ENCODE assay signal across 15 cellular contexts in the genomic region with DNA sequence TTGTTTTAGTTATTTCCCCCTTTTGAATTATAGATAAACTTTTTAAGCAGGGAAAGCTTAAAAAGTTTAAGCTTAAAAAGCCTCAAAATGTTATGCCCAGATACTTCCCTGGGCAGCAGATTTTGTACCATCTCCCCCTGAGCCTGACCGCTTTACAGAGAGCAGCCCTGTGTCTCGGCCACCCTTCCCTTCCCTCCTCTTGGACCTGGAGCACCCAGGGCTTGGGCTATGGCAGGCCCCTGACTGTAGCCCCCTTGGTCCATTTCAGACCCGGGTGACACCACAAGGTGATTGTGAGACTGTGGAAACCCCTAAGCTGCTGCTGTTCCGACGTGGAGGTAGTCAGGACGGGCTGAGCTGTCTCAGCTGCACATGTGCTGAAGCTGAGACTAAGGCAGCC.
DNase-seq lines count a peak whose midpoint lies in the region; ATAC-seq, FAIRE-seq and TF ChIP-seq lines count a peak whose summit lies in the region.
"Had no signal": no experiment of that assay in that cellular context is flagged by ENCODE, and none has a peak within 500 bp of the region (broad histone marks: within the 10 kb centered on the region; RNA-seq: fewer than 3 reads in every experiment).

No MANE protein-coding gene starts in this region.

- POLR2A ChIA-PET in IMR-90 (lab: Charles Lee; ENCODE audit: unreplicated experiment) = no interaction called here

- H3K56ac ChIP-seq in IMR-90 (ENCODE audit: extremely low read depth, insufficient read depth, low read length) = no peak overlapping the region

- no peak overlapping the region for H3K9ac ChIP-seq in IMR-90 (ENCODE audit: low read depth, low read length)
- no peak overlapping the region for H3K9ac ChIP-seq in neuronal stem cell (ENCODE audit: low read depth, low read length, poor library complexity)
- H3K9ac ChIP-seq: BLaER1 had no signal

- H3K27me3 ChIP-seq in IMR-90 (ENCODE audit: control insufficient read depth, insufficient read depth, low read length) (peaks cover 2% of the 10 kb centered on the region; the same call in 1 of the 2 replicates), WERI-Rb-1 (ENCODE audit: insufficient read depth, low read depth, severe bottlenecking) (no peaks in the 10 kb centered on the region), neuronal stem cell (ENCODE audit: control insufficient read depth in 3 of 3, insufficient read depth in 3 of 3, low read depth in 1 of 3, low read length in 3 of 3) (peaks cover 0 to 16% (median 0%) of the 10 kb centered on the region in 3 experiments), BE2C (no peaks in the 10 kb centered on the region)
- H3K27me3 ChIP-seq: BLaER1 had no signal

- H3K79me1 ChIP-seq in IMR-90 (ENCODE audit: low read depth in 1 of 2, low read length in 2 of 2) (no peaks in the 10 kb centered on the region), neuronal stem cell (ENCODE audit: low read depth, low read length) (no peaks in the 10 kb centered on the region)

- no peak overlapping the region for H2BK20ac ChIP-seq in IMR-90 (ENCODE audit: low read depth, low read length)

- no peak overlapping the region for H4K5ac ChIP-seq in IMR-90 (ENCODE audit: low read depth, low read length)

- H3K4me2 ChIP-seq in IMR-90 (ENCODE audit: low read depth, low read length) = no peak overlapping the region
- H3K4me2 ChIP-seq in neuronal stem cell (ENCODE audit: insufficient read depth, low read length, poor library complexity, severe bottlenecking) = no peak overlapping the region
- H3K4me2 ChIP-seq: BLaER1 had no signal

- CTCF ChIA-PET in IMR-90 (lab: Yijun Ruan, JAX) = interaction anchor here (0.7 kb wide), 1 partner anchor 111 kb away, joined by 3 read pairs; no protein-coding TSS in a partner anchor

- H3K23ac ChIP-seq in IMR-90 (ENCODE audit: low read depth, low read length) = no peak overlapping the region
- H3K23ac ChIP-seq in neuronal stem cell (ENCODE audit: low read depth, low read length, poor library complexity) = no peak overlapping the region

- DNase-seq in IMR-90 (no peak), WERI-Rb-1 (peak; percentile 27), neuronal stem cell (ENCODE audit: low spot score) (no peak), HTR-8/SVneo (ENCODE audit: insufficient read length, low spot score) (no peak), NCI-H146 (lab: John Stamatoyannopoulos, UW) (no peak), BE2C (no peak)
- DNase-seq: AML-193; CD4-positive, alpha-beta memory T cell; GF-D8; H9 had no signal

- H2BK5ac ChIP-seq in IMR-90 (ENCODE audit: low read depth, low read length, poor library complexity, severe bottlenecking) (no peak overlapping the region), neuronal stem cell (ENCODE audit: low read length) (no peak overlapping the region)

- H3K18ac ChIP-seq in IMR-90 (ENCODE audit: low read depth, low read length) (no peak overlapping the region), neuronal stem cell (ENCODE audit: low read length) (peak overlapping the region; percentile 27)

- no peak for TF ChIP-seq POLR2A in IMR-90 (IDR thresholded peaks at IDR 0.05; ENCODE audit: low read depth, low read length)

- H3K36me3 ChIP-seq in IMR-90 (ENCODE audit: control insufficient read depth, insufficient read depth, low read length) = no peaks in the 10 kb centered on the region
- no peaks in the 10 kb centered on the region for H3K36me3 ChIP-seq in WERI-Rb-1
- no peaks in the 10 kb centered on the region for H3K36me3 ChIP-seq in neuronal stem cell (replicated peaks in 1 of 2; ENCODE audit: control insufficient read depth in 2 of 2, insufficient read depth in 2 of 2, low read length in 2 of 2)
- H3K36me3 ChIP-seq in BE2C = no peaks in the 10 kb centered on the region
- H3K36me3 ChIP-seq: BLaER1 had no signal

- H2BK120ac ChIP-seq in IMR-90 (ENCODE audit: low read depth, low read length) = no peak overlapping the region
- no peak overlapping the region for H2BK120ac ChIP-seq in neuronal stem cell (ENCODE audit: low read depth, low read length)

- H3K9me3 ChIP-seq in IMR-90 (ENCODE audit: control insufficient read depth, insufficient read depth, low read length) (no peaks in the 10 kb centered on the region), WERI-Rb-1 (ENCODE audit: severe bottlenecking) (no peaks in the 10 kb centered on the region), neuronal stem cell (replicated peaks in 1 of 2; ENCODE audit: control insufficient read depth in 2 of 2, insufficient read depth in 1 of 2, low read depth in 1 of 2, low read length in 2 of 2) (peaks cover 0 to 1% of the 10 kb centered on the region in 2 donors), BE2C (no peaks in the 10 kb centered on the region)
- H3K9me3 ChIP-seq: BLaER1 had no signal

- FAIRE-seq in HTR-8/SVneo (lab: Jason Lieb, UNC) = no peak
- FAIRE-seq: A204.1, H1, HepG2 had no signal

- H3K4me3 ChIP-seq in IMR-90 (ENCODE audit: insufficient read depth, low read depth, low read length) = no peak overlapping the region
- H3K4me3 ChIP-seq in WERI-Rb-1 (ENCODE audit: low read depth, low read length) = no peak overlapping the region
- H3K4me3 ChIP-seq in neuronal stem cell (ENCODE audit: low read length in 2 of 2) = no peak overlapping the region
- H3K4me3 ChIP-seq in BE2C (ENCODE audit: low read depth, low read length) = no peak overlapping the region
- H3K4me3 ChIP-seq: BLaER1 had no signal

- 0 out of 2 replicates have a peak, but pooled peaks cover 2% of the 10 kb centered on the region for H3K9me1 ChIP-seq in IMR-90 (ENCODE audit: insufficient read depth, low read length)

- peak overlapping the region; percentile 20 for H2AK9ac ChIP-seq in IMR-90 (replicated peaks; ENCODE audit: low read depth, low read length, poor library complexity)

- H3K14ac ChIP-seq in IMR-90 (replicated peaks; ENCODE audit: low read depth, low read length) (no peak overlapping the region), neuronal stem cell (ENCODE audit: low read length) (peak overlapping the region; percentile 49)

- no peak overlapping the region for H2BK15ac ChIP-seq in IMR-90 (ENCODE audit: low read depth, low read length)
- H2BK15ac ChIP-seq in neuronal stem cell (ENCODE audit: low read length) = no peak overlapping the region

- no peak overlapping the region for H2AK5ac ChIP-seq in IMR-90 (ENCODE audit: low read depth, low read length)
- H2AK5ac ChIP-seq in neuronal stem cell (ENCODE audit: low read depth, low read length) = no peak overlapping the region

- intact Hi-C loops in IMR-90 (cut with micrococcal nuclease) = no loop called here

- TF ChIP-seq RAD21 in IMR-90 (IDR thresholded peaks at IDR 0.05; ENCODE audit: low read length) = no peak

- in situ Hi-C loops in IMR-90 (cut with MboI; ENCODE audit: low sequenced_read_pairs) = no loop called here

- dilution Hi-C loops in IMR-90 (cut with HindIII; ENCODE audit: low sequenced_read_pairs, unreplicated experiment) = no loop called here

- H3K4ac ChIP-seq in IMR-90 (ENCODE audit: low read depth, low read length) (no peak overlapping the region), neuronal stem cell (ENCODE audit: low read length) (no peak overlapping the region)

- no peaks in the 10 kb centered on the region for H4K20me1 ChIP-seq in IMR-90 (ENCODE audit: insufficient read depth, low read length)
- H4K20me1 ChIP-seq: BLaER1 had no signal

- ATAC-seq in IMR-90 (ENCODE audit: low read depth) = no peak
- no peak for ATAC-seq in GM18519 (IDR thresholded peaks at IDR 0.05; ENCODE audit: low FRiP score, unreplicated experiment)
- ATAC-seq: HepG2 had no signal

- H3K27ac ChIP-seq in IMR-90 (ENCODE audit: insufficient read depth, low read length) (no peak overlapping the region), WERI-Rb-1 (no peak overlapping the region), neuronal stem cell (replicated peaks; ENCODE audit: low read length) (no peak overlapping the region)
- H3K27ac ChIP-seq: BLaER1 had no signal

- BruUV-seq in IMR-90 (replicated peaks; lab: Mats Ljungman, UMichigan) = no TSS peak

- TF ChIP-seq CTCF in IMR-90 (conservative IDR thresholded peaks at IDR 0.05; ENCODE audit: low read depth, low read length) (no peak), WERI-Rb-1 (IDR thresholded peaks at IDR 0.05; ENCODE audit: low read depth, low read length) (no peak), BE2C (IDR thresholded peaks at IDR 0.05; ENCODE audit: low read depth, low read length) (no peak)

- no peak overlapping the region for H2AFZ ChIP-seq in IMR-90 (replicated peaks; ENCODE audit: low read length, poor library complexity)
- no peak overlapping the region for H2AFZ ChIP-seq in neuronal stem cell (ENCODE audit: low read length)

- H4K8ac ChIP-seq in IMR-90 (ENCODE audit: low read depth in 2 of 2, low read length in 2 of 2) (no peak overlapping the region), neuronal stem cell (ENCODE audit: low read depth, low read length) (no peak overlapping the region)

- WGBS in IMR-90 (ENCODE audit: extremely low coverage in 2 of 2, insufficient read length in 1 of 2), 2 experiments = 87% methylated on average over 3 of the region's 6 CpGs; no CpG with 5 or more reads in 1 of the 2 experiments
- WGBS in neuronal stem cell (ENCODE audit: extremely low coverage in 2 of 2, insufficient read length in 2 of 2, insufficient replicate concordance in 1 of 2), 2 donors = no CpG with 5 or more reads among the region's 6 CpGs

- H4K91ac ChIP-seq in IMR-90 (ENCODE audit: insufficient read depth, low read depth, low read length) (no peak overlapping the region), neuronal stem cell (ENCODE audit: low read depth, low read length, poor library complexity) (no peak overlapping the region)

- H3K4me1 ChIP-seq in IMR-90 (ENCODE audit: control insufficient read depth, insufficient read depth, low read length) (peaks cover 6% of the 10 kb centered on the region; the same call in 1 of the 2 replicates), neuronal stem cell (ENCODE audit: control insufficient read depth in 2 of 2, insufficient read depth in 1 of 2, low read depth in 1 of 2, low read length in 2 of 2) (peaks cover 2 to 18% of the 10 kb centered on the region in 2 donors), BE2C (no peaks in the 10 kb centered on the region; the same call in 1 of the 2 replicates)

- no peak overlapping the region for H2BK12ac ChIP-seq in neuronal stem cell (ENCODE audit: low read length)

TF ChIP-seq in IMR-90, 13 proteins besides CTCF, POLR2A, EP300 and RAD21 (continues in another document):
- TF ChIP-seq SMC3 (IDR thresholded peaks at IDR 0.05; ENCODE audit: low read depth, low read length) (no peak), FOS (IDR thresholded peaks at IDR 0.05; ENCODE audit: low read depth, low read length) (no peak), RFX5 (IDR thresholded peaks at IDR 0.05; ENCODE audit: low read depth, low read length) (no peak)
- TF ChIP-seq, protein P1, sequence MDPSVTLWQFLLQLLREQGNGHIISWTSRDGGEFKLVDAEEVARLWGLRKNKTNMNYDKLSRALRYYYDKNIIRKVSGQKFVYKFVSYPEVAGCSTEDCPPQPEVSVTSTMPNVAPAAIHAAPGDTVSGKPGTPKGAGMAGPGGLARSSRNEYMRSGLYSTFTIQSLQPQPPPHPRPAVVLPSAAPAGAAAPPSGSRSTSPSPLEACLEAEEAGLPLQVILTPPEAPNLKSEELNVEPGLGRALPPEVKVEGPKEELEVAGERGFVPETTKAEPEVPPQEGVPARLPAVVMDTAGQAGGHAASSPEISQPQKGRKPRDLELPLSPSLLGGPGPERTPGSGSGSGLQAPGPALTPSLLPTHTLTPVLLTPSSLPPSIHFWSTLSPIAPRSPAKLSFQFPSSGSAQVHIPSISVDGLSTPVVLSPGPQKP (IDR thresholded peaks at IDR 0.05; ENCODE audit: borderline replicate concordance, low read depth, low read length) = no peak
